In genomic region chr5:17186271-17186670, GRCh38 we compare ENCODE assay signal across 15 cellular contexts. TPM values are rescaled to one million over a fixed set of nuclear protein-coding genes. Genes with fewer than 3 reads are reported as not detected.
DNase-seq lines count a peak whose midpoint lies in the region; ATAC-seq and TF ChIP-seq lines count a peak whose summit lies in the region.
"Had no signal": no experiment of that assay in that cellular context is flagged by ENCODE, and none has a peak within 500 bp of the region (broad histone marks: within the 10 kb centered on the region; RNA-seq: fewer than 3 reads in every experiment).

No MANE protein-coding gene starts in this region.

- H3K4me3 ChIP-seq in H7 (ENCODE audit: insufficient read depth, low read depth, low read length) (no peak overlapping the region), adipocyte (ENCODE audit: low read length) (no peak overlapping the region), suprapubic skin (no peak overlapping the region)

- TF ChIP-seq POLR2A in suprapubic skin (IDR thresholded peaks at IDR 0.05), result no peak

- TF ChIP-seq CTCF in suprapubic skin (IDR thresholded peaks at IDR 0.05), result no peak

- peak overlapping the region; percentile 48 for H3K27ac ChIP-seq in suprapubic skin

- H3K9me3 ChIP-seq in adipocyte (ENCODE audit: control insufficient read depth, low read length), result no peaks in the 10 kb centered on the region
- H3K9me3 ChIP-seq in suprapubic skin, result no peaks in the 10 kb centered on the region

- ATAC-seq in GM18858 (IDR thresholded peaks at IDR 0.05; ENCODE audit: unreplicated experiment) (no peak), SK-N-SH treated with all-trans-retinoic acid at 6 μM for 48 hours (no peak)
- ATAC-seq: activated T-helper 17 cell treated with anti-CD3 and anti-CD28 coated beads, Interleukin-2, amount 50 U/mL, for 72 hours had no signal

- no peaks in the 10 kb centered on the region for H3K36me3 ChIP-seq in H7 (replicated peaks; ENCODE audit: control insufficient read depth, insufficient read depth, low read length)
- no peaks in the 10 kb centered on the region for H3K36me3 ChIP-seq in adipocyte (ENCODE audit: control insufficient read depth, insufficient read depth, low read length, severe bottlenecking)
- no peaks in the 10 kb centered on the region for H3K36me3 ChIP-seq in suprapubic skin

- peak; percentile 20 for DNase-seq in H7
- peak; percentile 24 for DNase-seq in adipocyte (ENCODE audit: low read depth)
- peak; percentile 53 for DNase-seq in left kidney (ENCODE audit: low read depth, low spot score)
- DNase-seq in suprapubic skin (ENCODE audit: low spot score in 2 of 2), result no peak
- DNase-seq in NCI-H2029 treated with DMSO at 0.1 percent for 48 hours (lab: John Stamatoyannopoulos, UW), result no peak
- DNase-seq: activated CD4-positive, CD25-positive, alpha-beta regulatory T cell; central memory CD4-positive, alpha-beta T cell; endodermal cell; NCI-H146; stimulated activated CD4-positive, alpha-beta T cell treated with anti-CD3 and anti-CD28 coated beads, Interleukin-4, amount 100 ng/mL, for 4 hours; stimulated activated CD8-positive, alpha-beta memory T cell treated with anti-CD3 and anti-CD28 coated beads, Interleukin-4, amount 100 ng/mL, for 48 hours had no signal

- H3K4me1 ChIP-seq in adipocyte (ENCODE audit: control insufficient read depth, insufficient read depth, low read length) (peaks cover 78% of the 10 kb centered on the region), suprapubic skin (peaks cover 36% of the 10 kb centered on the region)

- H3K9ac ChIP-seq in adipocyte (ENCODE audit: low read length), result peak overlapping the region; percentile 49

- H3K27me3 ChIP-seq in H7 (ENCODE audit: control insufficient read depth, insufficient read depth, low read length) (no peaks in the 10 kb centered on the region), adipocyte (replicated peaks; ENCODE audit: control insufficient read depth, insufficient read depth, low read length) (no peaks in the 10 kb centered on the region), suprapubic skin (no peaks in the 10 kb centered on the region)

- TF ChIP-seq EP300 in suprapubic skin (IDR thresholded peaks at IDR 0.05), result no peak

- WGBS in suprapubic skin, result 84% methylated on average over 4 of the region's 4 CpGs

TF ChIP-seq in SK-N-SH treated with all-trans-retinoic acid at 6 μM for 48 hours, 23 proteins besides CTCF, POLR2A, EP300 and RAD21:
- TF ChIP-seq POU6F1 (CRISPR knock-in tag; IDR thresholded peaks at IDR 0.05; ENCODE audit: borderline replicate concordance, low read depth), result no peak
- no peak for TF ChIP-seq ZNF565 (CRISPR knock-in tag; conservative IDR thresholded peaks at IDR 0.05; ENCODE audit: low read depth)
- no peak for TF ChIP-seq CREB5 (CRISPR knock-in tag; IDR thresholded peaks at IDR 0.05; ENCODE audit: low read depth)
- TF ChIP-seq ZFP30 (CRISPR knock-in tag; IDR thresholded peaks at IDR 0.05), result no peak
- TF ChIP-seq TCF4 (CRISPR knock-in tag; IDR thresholded peaks at IDR 0.05; ENCODE audit: borderline replicate concordance), result no peak
- TF ChIP-seq CSRNP3 (CRISPR knock-in tag; IDR thresholded peaks at IDR 0.05), result no peak
- TF ChIP-seq, protein P1, sequence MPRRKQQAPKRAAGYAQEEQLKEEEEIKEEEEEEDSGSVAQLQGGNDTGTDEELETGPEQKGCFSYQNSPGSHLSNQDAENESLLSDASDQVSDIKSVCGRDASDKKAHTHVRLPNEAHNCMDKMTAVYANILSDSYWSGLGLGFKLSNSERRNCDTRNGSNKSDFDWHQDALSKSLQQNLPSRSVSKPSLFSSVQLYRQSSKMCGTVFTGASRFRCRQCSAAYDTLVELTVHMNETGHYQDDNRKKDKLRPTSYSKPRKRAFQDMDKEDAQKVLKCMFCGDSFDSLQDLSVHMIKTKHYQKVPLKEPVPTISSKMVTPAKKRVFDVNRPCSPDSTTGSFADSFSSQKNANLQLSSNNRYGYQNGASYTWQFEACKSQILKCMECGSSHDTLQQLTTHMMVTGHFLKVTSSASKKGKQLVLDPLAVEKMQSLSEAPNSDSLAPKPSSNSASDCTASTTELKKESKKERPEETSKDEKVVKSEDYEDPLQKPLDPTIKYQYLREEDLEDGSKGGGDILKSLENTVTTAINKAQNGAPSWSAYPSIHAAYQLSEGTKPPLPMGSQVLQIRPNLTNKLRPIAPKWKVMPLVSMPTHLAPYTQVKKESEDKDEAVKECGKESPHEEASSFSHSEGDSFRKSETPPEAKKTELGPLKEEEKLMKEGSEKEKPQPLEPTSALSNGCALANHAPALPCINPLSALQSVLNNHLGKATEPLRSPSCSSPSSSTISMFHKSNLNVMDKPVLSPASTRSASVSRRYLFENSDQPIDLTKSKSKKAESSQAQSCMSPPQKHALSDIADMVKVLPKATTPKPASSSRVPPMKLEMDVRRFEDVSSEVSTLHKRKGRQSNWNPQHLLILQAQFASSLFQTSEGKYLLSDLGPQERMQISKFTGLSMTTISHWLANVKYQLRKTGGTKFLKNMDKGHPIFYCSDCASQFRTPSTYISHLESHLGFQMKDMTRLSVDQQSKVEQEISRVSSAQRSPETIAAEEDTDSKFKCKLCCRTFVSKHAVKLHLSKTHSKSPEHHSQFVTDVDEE (CRISPR knock-in tag; IDR thresholded peaks at IDR 0.05), result no peak
- TF ChIP-seq TOX (CRISPR knock-in tag; IDR thresholded peaks at IDR 0.05; ENCODE audit: borderline replicate concordance), result no peak
- no peak for TF ChIP-seq PATZ1 (CRISPR knock-in tag; IDR thresholded peaks at IDR 0.05; ENCODE audit: borderline replicate concordance)
- no peak for TF ChIP-seq ARNTL (CRISPR knock-in tag; IDR thresholded peaks at IDR 0.05; ENCODE audit: borderline replicate concordance, low read depth)
- no peak for TF ChIP-seq RARB (CRISPR knock-in tag; IDR thresholded peaks at IDR 0.05)
- TF ChIP-seq GLIS3 (CRISPR knock-in tag; IDR thresholded peaks at IDR 0.05), result no peak
- no peak for TF ChIP-seq ZNF8 (CRISPR knock-in tag; IDR thresholded peaks at IDR 0.05)
- TF ChIP-seq OSR1 (CRISPR knock-in tag; IDR thresholded peaks at IDR 0.05), result no peak
- no peak for TF ChIP-seq ESRRG (CRISPR knock-in tag; IDR thresholded peaks at IDR 0.05)
- no peak for TF ChIP-seq ISL1 (CRISPR knock-in tag; IDR thresholded peaks at IDR 0.05)
- no peak for TF ChIP-seq PPARA (CRISPR knock-in tag; IDR thresholded peaks at IDR 0.05; ENCODE audit: borderline replicate concordance)
- no peak for TF ChIP-seq ZC3H10 (CRISPR knock-in tag; IDR thresholded peaks at IDR 0.05)
- TF ChIP-seq ZNF70 (CRISPR knock-in tag; IDR thresholded peaks at IDR 0.05), result no peak
- TF ChIP-seq BACH2 (CRISPR knock-in tag; IDR thresholded peaks at IDR 0.05; ENCODE audit: borderline replicate concordance), result no peak

RNA-seq across cellular contexts. Expression of gene BASP1, which starts 31.2 kb away (rescaled TPM):
- 144 and 153 TPM in 2 replicates for total RNA-seq in H7 (2014; rRNA removed; shearing (Covaris generic))
- total RNA-seq in suprapubic skin, result 10 to 100 TPM; 20.7 to 31.9 (median 26.2) TPM
- total RNA-seq: HT-29 had no signal

Comparison
In these comparisons a context has a peak if more than half of its experiments do, and no peak if none do; other contexts are left out.
1. DNase-seq: peak in H7 (single experiment), adipocyte (single experiment) and left kidney (single experiment); none in suprapubic skin (0 of 2) and NCI-H2029 treated with DMSO at 0.1 percent for 48 hours (single experiment).